1 cellular context compared by ENCODE assay signal in genomic region chr9:92669890-92670708, GRCh38.
TF ChIP-seq lines count a peak whose summit lies in the region.

Gene IPPK (minus strand): TSS chr9:92670131. CDS start chr9:92669988, 143 bp downstream.

TF ChIP-seq in GM12878, 131 proteins besides CTCF, POLR2A, EP300 and RAD21 (continued from another document and continues in another):
- no peak for TF ChIP-seq USF1 (IDR thresholded peaks at IDR 0.05; ENCODE audit: borderline replicate concordance, extremely low read length, insufficient read depth, low read depth, low read length)
- TF ChIP-seq E4F1 (IDR thresholded peaks at IDR 0.05; ENCODE audit: borderline replicate concordance, partially characterized antibody), result peak; percentile 92
- TF ChIP-seq HDGF (IDR thresholded peaks at IDR 0.05), result no peak
- no peak for TF ChIP-seq BRCA1 (IDR thresholded peaks at IDR 0.05; ENCODE audit: low read depth, low read length)
- no peak for TF ChIP-seq NFYA (IDR thresholded peaks at IDR 0.05; ENCODE audit: borderline replicate concordance, low read depth, low read length)
- no peak for TF ChIP-seq BCL11A (IDR thresholded peaks at IDR 0.05; ENCODE audit: low read depth, low read length)
- no peak for TF ChIP-seq SUZ12 (IDR thresholded peaks at IDR 0.05; ENCODE audit: unreplicated experiment)
- TF ChIP-seq PKNOX1 (IDR thresholded peaks at IDR 0.05), result peak; percentile 78
- TF ChIP-seq TCF12 (IDR thresholded peaks at IDR 0.05; ENCODE audit: low read depth, low read length), result peak; percentile 40; the same call in 1 of the 2 replicates
- TF ChIP-seq CHD2 (IDR thresholded peaks at IDR 0.05; ENCODE audit: borderline replicate concordance, low read depth, low read length), result no peak
- peak; percentile 95 for TF ChIP-seq BACH1 (IDR thresholded peaks at IDR 0.05; ENCODE audit: borderline replicate concordance)
- TF ChIP-seq ZNF384 (IDR thresholded peaks at IDR 0.05; ENCODE audit: borderline replicate concordance, low read depth, low read length), result no peak
- TF ChIP-seq CREB1 (IDR thresholded peaks at IDR 0.05; ENCODE audit: low read depth), result peak; percentile 97
- peak; percentile 29; the same call in 1 of the 2 replicates for TF ChIP-seq MTA2 (IDR thresholded peaks at IDR 0.05; ENCODE audit: low read depth)
- no peak for TF ChIP-seq MYC (IDR thresholded peaks at IDR 0.05; ENCODE audit: insufficient read depth, insufficient read length, insufficient replicate concordance, low read length, severe bottlenecking)
- peak; percentile 69; the same call in 1 of the 2 replicates for TF ChIP-seq ATF7 (IDR thresholded peaks at IDR 0.05; ENCODE audit: low read depth)
- TF ChIP-seq ZNF687 (IDR thresholded peaks at IDR 0.05), result no peak; the same call in 1 of the 2 replicates
- TF ChIP-seq ZNF622 (IDR thresholded peaks at IDR 0.05), result no peak
- no peak; the same call in 1 of the 2 replicates for TF ChIP-seq CBFB (IDR thresholded peaks at IDR 0.05; ENCODE audit: low read depth)
- TF ChIP-seq TAF1 (IDR thresholded peaks at IDR 0.05; ENCODE audit: borderline replicate concordance, low read depth, low read length), result peak; percentile 90
- 0 out of 2 replicates have a peak, but pooled peaks have one; percentile 49 for TF ChIP-seq ZBTB4 (CRISPR knock-in tag; IDR thresholded peaks at IDR 0.05)
- no peak; the same call in 1 of the 2 replicates for TF ChIP-seq RELB (IDR thresholded peaks at IDR 0.05; ENCODE audit: low read depth)
- peak; percentile 67; the same call in 1 of the 2 replicates for TF ChIP-seq SMAD5 (IDR thresholded peaks at IDR 0.05; ENCODE audit: low read depth)
- TF ChIP-seq POLR2AphosphoS2 (IDR thresholded peaks at IDR 0.05; ENCODE audit: low read depth, low read length), result peak; percentile 86
- no peak for TF ChIP-seq ZZZ3 (IDR thresholded peaks at IDR 0.05; ENCODE audit: control insufficient read depth, insufficient read length, low read depth)
- TF ChIP-seq HDAC2 (IDR thresholded peaks at IDR 0.05), result no peak
- TF ChIP-seq JUNB (IDR thresholded peaks at IDR 0.05), result peak; percentile 18; the same call in 1 of the 2 replicates
- TF ChIP-seq NR2C2 (IDR thresholded peaks at IDR 0.05; ENCODE audit: borderline replicate concordance, control insufficient read depth, insufficient read length, low read depth), result no peak
- TF ChIP-seq RFX5 (IDR thresholded peaks at IDR 0.05; ENCODE audit: low read depth, low read length), result no peak
- no peak for TF ChIP-seq HSF1 (IDR thresholded peaks at IDR 0.05; ENCODE audit: low read depth, low read length)
- no peak for TF ChIP-seq SMC3 (IDR thresholded peaks at IDR 0.05; ENCODE audit: borderline replicate concordance, low read length)
- TF ChIP-seq STAT1 (conservative IDR thresholded peaks at IDR 0.05), result peak; percentile 32; the same call in 1 of the 2 replicates
- TF ChIP-seq KDM1A (IDR thresholded peaks at IDR 0.05; ENCODE audit: borderline replicate concordance), result no peak
- peak; percentile 99 for TF ChIP-seq ZBTB40 (IDR thresholded peaks at IDR 0.05; ENCODE audit: borderline replicate concordance)
- peak; percentile 92 for TF ChIP-seq ELK1 (IDR thresholded peaks at IDR 0.05; ENCODE audit: low read depth, low read length)
- peak; percentile 89 for TF ChIP-seq HCFC1 (IDR thresholded peaks at IDR 0.05; ENCODE audit: low read length)
- no peak for TF ChIP-seq YBX1 (IDR thresholded peaks at IDR 0.05)
- TF ChIP-seq KLF5 (IDR thresholded peaks at IDR 0.05; ENCODE audit: partially characterized antibody), result no peak
- no peak for TF ChIP-seq RBBP5 (conservative IDR thresholded peaks at IDR 0.05)
- TF ChIP-seq STAT3 (IDR thresholded peaks at IDR 0.05; ENCODE audit: low read depth, low read length), result no peak
- TF ChIP-seq MXI1 (IDR thresholded peaks at IDR 0.05; ENCODE audit: low read depth, low read length), result peak; percentile 83
- 0 out of 2 replicates have a peak, but pooled peaks have one; percentile 18 for TF ChIP-seq MEF2A (IDR thresholded peaks at IDR 0.05; ENCODE audit: insufficient read depth, low read depth, low read length)
